22 cellular contexts compared by ENCODE assay signal in the genomic region with DNA sequence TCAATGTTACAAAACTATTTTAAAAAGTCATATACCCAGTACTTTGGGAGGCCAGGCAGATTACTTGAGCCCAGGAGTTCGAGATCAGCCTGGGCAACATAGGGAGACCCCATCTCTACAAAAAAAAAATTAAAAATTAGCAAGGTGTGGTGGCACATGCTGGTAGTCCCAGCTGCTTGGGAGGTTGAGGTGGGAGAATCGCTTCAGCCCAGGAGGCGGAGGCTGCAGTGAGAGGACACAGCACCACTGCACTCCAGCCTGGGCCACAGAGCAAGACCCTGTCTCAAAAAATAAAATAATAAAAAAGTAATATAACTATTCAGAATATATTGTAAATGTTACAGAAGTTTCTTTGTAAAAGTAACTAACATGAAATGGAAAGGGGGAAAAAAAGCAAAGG. TPM values are rescaled to one million over a fixed set of nuclear protein-coding genes. Genes with fewer than 3 reads are reported as not detected.
DNase-seq lines count a peak whose midpoint lies in the region; ATAC-seq, FAIRE-seq and TF ChIP-seq lines count a peak whose summit lies in the region.
"Had no signal": no experiment of that assay in that cellular context is flagged by ENCODE, and none has a peak within 500 bp of the region (broad histone marks: within the 10 kb centered on the region; RNA-seq: fewer than 3 reads in every experiment).

No MANE protein-coding gene starts in this region.

- POLR2A ChIA-PET in MCF 10A (lab: Yijun Ruan, JAX) (interaction anchor here (0.7 to 1.4 kb wide), 3 partner anchors 45 to 680 kb away, joined by 3 to 4 read pairs (median 3); partner anchors contain the start of gene MTERF4), OCI-LY7 (lab: Charles Lee) (interaction anchor here (0.6 kb wide), 1 partner anchor 43 kb away, joined by 3 read pairs; no protein-coding TSS in a partner anchor)

- no peaks in the 10 kb centered on the region for H3K9me2 ChIP-seq in OCI-LY7 (ENCODE audit: insufficient read depth, low read length)

- no TSS peak for BruUV-seq in MCF 10A (replicated peaks; lab: Mats Ljungman, UMichigan)
- no TSS peak for BruUV-seq in OCI-LY7 (replicated peaks; lab: Mats Ljungman, UMichigan)

- no peak for DNase-seq in MCF 10A (ENCODE audit: unreplicated experiment)
- no peak for DNase-seq in breast epithelium (ENCODE audit: low spot score in 2 of 2)
- DNase-seq in OCI-LY7 (ENCODE audit: low spot score) = no peak
- peak; percentile 43 for DNase-seq in kidney
- DNase-seq in stimulated activated effector memory CD8-positive, alpha-beta T cell treated with anti-CD3 and anti-CD28 coated beads, Interleukin-12 subunit alpha, Interleukin-12 subunit beta, amount 100 ng/mL, for 72 hours (ENCODE audit: low spot score in 2 of 2) = no peak
- no peak for DNase-seq in UCSD-AML1 (lab: John Stamatoyannopoulos, UW; ENCODE audit: unreplicated experiment)
- DNase-seq in activated CD4-positive, alpha-beta T cell treated with anti-CD3 and anti-CD28 coated beads, Interleukin-2, amount 10 ng/mL, durations not matched to agents 24 days and 14 days = no peak
- no peak for DNase-seq in Peyer's patch
- DNase-seq: activated CD4-positive, alpha-beta T cell treated with anti-CD3 and anti-CD28 coated beads, Interleukin-2, amount 10 ng/mL, durations not matched to agents 7 days and 5 days; BE2C; body of pancreas; effector CD8-positive, alpha-beta T cell; foreskin fibroblast; MG63; NCI-H1417 treated with DMSO at 0.1 percent for 48 hours; PC-3; SHP77 treated with DMSO at 0.1 percent for 48 hours; sigmoid colon had no signal

- H3K9ac ChIP-seq in kidney (ENCODE audit: low read length in 2 of 2) = no peak overlapping the region

- no peak overlapping the region for H3K27ac Mint-ChIP-seq in MCF 10A (ENCODE audit: low read depth, unreplicated experiment)
- H3K27ac Mint-ChIP-seq in stimulated activated effector memory CD8-positive, alpha-beta T cell treated with anti-CD3 and anti-CD28 coated beads, Interleukin-12 subunit alpha, Interleukin-12 subunit beta, amount 100 ng/mL, for 72 hours = no peak overlapping the region
- H3K27ac Mint-ChIP-seq in activated CD4-positive, alpha-beta T cell treated with anti-CD3 and anti-CD28 coated beads, Interleukin-2, amount 10 ng/mL, durations not matched to agents 24 days and 14 days = no peak overlapping the region
- H3K27ac Mint-ChIP-seq: activated CD4-positive, alpha-beta T cell treated with anti-CD3 and anti-CD28 coated beads, Interleukin-2, amount 10 ng/mL, durations not matched to agents 7 days and 5 days; stimulated activated naive CD8-positive, alpha-beta T cell treated with anti-CD3 and anti-CD28 coated beads, Interleukin-15, Interleukin-2, amounts not matched to agents 100 ng/mL and 50 ng/mL, for 24 hours had no signal

- H3K27me3 ChIP-seq in breast epithelium (no peaks in the 10 kb centered on the region), Peyer's patch (no peaks in the 10 kb centered on the region)
- H3K27me3 ChIP-seq: BE2C, body of pancreas, MG63, sigmoid colon had no signal

- FAIRE-seq in kidney (lab: Jason Lieb, UNC) = no peak
- FAIRE-seq: colon had no signal

- TF ChIP-seq POLR2A in breast epithelium (IDR thresholded peaks at IDR 0.05) (no peak), Peyer's patch (IDR thresholded peaks at IDR 0.05) (no peak)

- H3K4me1 ChIP-seq in breast epithelium = peaks cover 3 to 15% of the 10 kb centered on the region in 2 donors
- peaks cover 37% of the 10 kb centered on the region for H3K4me1 ChIP-seq in OCI-LY7 (ENCODE audit: insufficient read depth, low read length, poor library complexity, severe bottlenecking)
- peaks cover 5 to 19% of the 10 kb centered on the region in 2 donors for H3K4me1 ChIP-seq in kidney (ENCODE audit: control insufficient read depth in 1 of 2, insufficient read depth in 1 of 2, low read depth in 1 of 2, low read length in 2 of 2)
- peaks cover 0 to 18% (median 7%) of the 10 kb centered on the region in 4 donors for H3K4me1 ChIP-seq in Peyer's patch
- H3K4me1 ChIP-seq: BE2C had no signal

- peak overlapping the region; percentile 95 for H3K4me3 Mint-ChIP-seq in MCF 10A (ENCODE audit: unreplicated experiment)
- peak overlapping the region; percentile 99 for H3K4me3 Mint-ChIP-seq in stimulated activated effector memory CD8-positive, alpha-beta T cell treated with anti-CD3 and anti-CD28 coated beads, Interleukin-12 subunit alpha, Interleukin-12 subunit beta, amount 100 ng/mL, for 72 hours
- no peak overlapping the region for H3K4me3 Mint-ChIP-seq in activated CD4-positive, alpha-beta T cell treated with anti-CD3 and anti-CD28 coated beads, Interleukin-2, amount 10 ng/mL, durations not matched to agents 24 days and 14 days

- peak overlapping the region; percentile 52; the same call in 1 of the 2 replicates for H3K4me2 ChIP-seq in OCI-LY7 (ENCODE audit: low read length)

- H3K9me3 ChIP-seq in breast epithelium (no peaks in the 10 kb centered on the region), OCI-LY7 (ENCODE audit: low read length) (no peaks in the 10 kb centered on the region), kidney (ENCODE audit: control insufficient read depth in 1 of 2, low read length in 2 of 2) (no peaks in the 10 kb centered on the region), Peyer's patch (no peaks in the 10 kb centered on the region)
- H3K9me3 ChIP-seq: BE2C, body of pancreas, MG63, sigmoid colon had no signal

- H3K4me1 Mint-ChIP-seq in MCF 10A (ENCODE audit: insufficient read depth, unreplicated experiment) = peaks cover 25% of the 10 kb centered on the region
- peaks cover 41% of the 10 kb centered on the region for H3K4me1 Mint-ChIP-seq in stimulated activated effector memory CD8-positive, alpha-beta T cell treated with anti-CD3 and anti-CD28 coated beads, Interleukin-12 subunit alpha, Interleukin-12 subunit beta, amount 100 ng/mL, for 72 hours
- peaks cover 35% of the 10 kb centered on the region for H3K4me1 Mint-ChIP-seq in activated CD4-positive, alpha-beta T cell treated with anti-CD3 and anti-CD28 coated beads, Interleukin-2, amount 10 ng/mL, durations not matched to agents 24 days and 14 days

- no peaks in the 10 kb centered on the region for H3K27me3 Mint-ChIP-seq in MCF 10A (ENCODE audit: insufficient read depth, unreplicated experiment)
- no peaks in the 10 kb centered on the region for H3K27me3 Mint-ChIP-seq in activated CD4-positive, alpha-beta T cell treated with anti-CD3 and anti-CD28 coated beads, Interleukin-2, amount 10 ng/mL, durations not matched to agents 24 days and 14 days
- H3K27me3 Mint-ChIP-seq: activated CD4-positive, alpha-beta T cell treated with anti-CD3 and anti-CD28 coated beads, Interleukin-2, amount 10 ng/mL, durations not matched to agents 7 days and 5 days; IgD-negative memory B cell; stimulated activated naive CD8-positive, alpha-beta T cell treated with anti-CD3 and anti-CD28 coated beads, Interleukin-15, Interleukin-2, amounts not matched to agents 100 ng/mL and 50 ng/mL, for 24 hours had no signal

- intact Hi-C loops in MCF 10A (cut with micrococcal nuclease) (loop anchor here (5.0 kb wide), 1 partner anchor 295 kb away; no protein-coding TSS in a partner anchor), breast epithelium (cut with DNase I; ENCODE audit: low total_unique reads) (no loop called here), OCI-LY7 (cut with micrococcal nuclease; ENCODE audit: unreplicated experiment) (loop anchor here (10.0 kb wide), 1 partner anchor 737 kb away; no protein-coding TSS in a partner anchor), kidney (cut with DNase I) (no loop called here)
- intact Hi-C loops in activated CD4-positive, alpha-beta T cell treated with anti-CD3 and anti-CD28 coated beads, Interleukin-2, amount 10 ng/mL, durations not matched to agents 24 days and 14 days (cut with micrococcal nuclease) = loop anchor here (5.0 kb wide), 1 partner anchor 580 kb away; the partner anchor contains the start of gene RNPEPL1

- no peak for ATAC-seq in stimulated activated effector memory CD8-positive, alpha-beta T cell treated with anti-CD3 and anti-CD28 coated beads, Interleukin-12 subunit alpha, Interleukin-12 subunit beta, amount 100 ng/mL, for 72 hours
- ATAC-seq: body of pancreas, left lobe of liver, PC-3 had no signal

- H3K36me3 Mint-ChIP-seq in MCF 10A (ENCODE audit: insufficient read depth, unreplicated experiment) = peaks cover 12% of the 10 kb centered on the region
- peaks cover 33% of the 10 kb centered on the region for H3K36me3 Mint-ChIP-seq in stimulated activated effector memory CD8-positive, alpha-beta T cell treated with anti-CD3 and anti-CD28 coated beads, Interleukin-12 subunit alpha, Interleukin-12 subunit beta, amount 100 ng/mL, for 72 hours
- peaks cover 8% of the 10 kb centered on the region for H3K36me3 Mint-ChIP-seq in activated CD4-positive, alpha-beta T cell treated with anti-CD3 and anti-CD28 coated beads, Interleukin-2, amount 10 ng/mL, durations not matched to agents 24 days and 14 days (ENCODE audit: low read depth)

- CTCF ChIA-PET in MCF 10A (lab: Yijun Ruan, JAX) (no interaction called here), OCI-LY7 (lab: Charles Lee; ENCODE audit: unreplicated experiment) (no interaction called here)

- no peak overlapping the region for H2AFZ ChIP-seq in OCI-LY7 (ENCODE audit: low read length)

- TF ChIP-seq CTCF in MCF 10A (IDR thresholded peaks at IDR 0.05; ENCODE audit: unreplicated experiment) (no peak), breast epithelium (IDR thresholded peaks at IDR 0.05) (no peak), OCI-LY7 (conservative IDR thresholded peaks at IDR 0.05; ENCODE audit: low read length) (no peak), kidney (IDR thresholded peaks at IDR 0.05; ENCODE audit: borderline replicate concordance, extremely low read depth, insufficient read depth) (no peak), Peyer's patch (IDR thresholded peaks at IDR 0.05) (no peak)

- no peak overlapping the region for H3K4me3 ChIP-seq in breast epithelium
- no peak overlapping the region for H3K4me3 ChIP-seq in OCI-LY7 (ENCODE audit: low read depth, low read length, poor library complexity, severe bottlenecking)
- no peak overlapping the region for H3K4me3 ChIP-seq in kidney (ENCODE audit: low read length in 2 of 2)
- H3K4me3 ChIP-seq in Peyer's patch = no peak overlapping the region
- H3K4me3 ChIP-seq: body of pancreas, MG63, sigmoid colon had no signal

- no peak overlapping the region for H3K27ac ChIP-seq in breast epithelium
- H3K27ac ChIP-seq in OCI-LY7 (ENCODE audit: low read depth, low read length, poor library complexity, severe bottlenecking) = no peak overlapping the region
- no peak overlapping the region for H3K27ac ChIP-seq in kidney (ENCODE audit: low read depth in 2 of 2, low read length in 2 of 2)
- H3K27ac ChIP-seq in Peyer's patch = no peak overlapping the region
- H3K27ac ChIP-seq: body of pancreas, sigmoid colon had no signal

- no peaks in the 10 kb centered on the region for H3K9me3 Mint-ChIP-seq in MCF 10A (ENCODE audit: unreplicated experiment)
- no peaks in the 10 kb centered on the region for H3K9me3 Mint-ChIP-seq in stimulated activated effector memory CD8-positive, alpha-beta T cell treated with anti-CD3 and anti-CD28 coated beads, Interleukin-12 subunit alpha, Interleukin-12 subunit beta, amount 100 ng/mL, for 72 hours
- no peaks in the 10 kb centered on the region for H3K9me3 Mint-ChIP-seq in activated CD4-positive, alpha-beta T cell treated with anti-CD3 and anti-CD28 coated beads, Interleukin-2, amount 10 ng/mL, durations not matched to agents 24 days and 14 days
- H3K9me3 Mint-ChIP-seq: activated CD4-positive, alpha-beta T cell treated with anti-CD3 and anti-CD28 coated beads, Interleukin-2, amount 10 ng/mL, durations not matched to agents 7 days and 5 days; IgD-negative memory B cell; stimulated activated naive CD8-positive, alpha-beta T cell treated with anti-CD3 and anti-CD28 coated beads, Interleukin-15, Interleukin-2, amounts not matched to agents 100 ng/mL and 50 ng/mL, for 24 hours had no signal

- peaks cover 16% of the 10 kb centered on the region for H4K20me1 ChIP-seq in OCI-LY7 (ENCODE audit: insufficient read depth, low read length)

- peaks cover 40% of the 10 kb centered on the region; the same call in 1 of the 2 replicates for H3K79me2 ChIP-seq in OCI-LY7 (ENCODE audit: insufficient read depth, low read depth, low read length)

- H3K36me3 ChIP-seq in breast epithelium (no peaks in the 10 kb centered on the region), OCI-LY7 (ENCODE audit: insufficient read depth, low read length) (peaks cover 17% of the 10 kb centered on the region; the same call in 1 of the 2 replicates), kidney (ENCODE audit: control insufficient read depth in 1 of 2, insufficient read depth in 2 of 2, low read length in 2 of 2) (no peaks in the 10 kb centered on the region), Peyer's patch (no peaks in the 10 kb centered on the region)
- H3K36me3 ChIP-seq: BE2C, MG63, sigmoid colon had no signal

RNA-seq across cellular contexts. Expression of gene PASK, which starts 1.9 kb away (rescaled TPM):
- 9.0 and 19.4 TPM in 2 replicates for total RNA-seq in MCF 10A (2022)
- total RNA-seq in breast epithelium = 1 to 10 TPM; 4.3 to 7.3 (median 6.6) TPM
- total RNA-seq in OCI-LY7 (2014; rRNA removed; shearing (Covaris generic)) = 26.8 and 72.9 TPM in 2 replicates
- 73.5 and 84.3 TPM in 2 replicates for total RNA-seq in OCI-LY7 (2022)
- total RNA-seq in kidney = 26.0 TPM
- polyA plus RNA-seq in kidney (ENCODE audit: insufficient read depth, low read depth, low replicate concordance) = 3.1 TPM
- 87.5 and 92.0 TPM in 2 replicates for total RNA-seq in activated CD4-positive, alpha-beta T cell treated with anti-CD3 and anti-CD28 coated beads, Interleukin-2, amount 10 ng/mL, durations not matched to agents 24 days and 14 days
- total RNA-seq in Peyer's patch = 100 to 1,000 TPM in 1 of 4 donors, 10 to 100 TPM in 3; 12.1 to 790 (median 26.7) TPM

RNA-seq across cellular contexts. Expression of gene PPP1R7, which starts 2.9 kb away (rescaled TPM):
- 38.9 and 43.9 TPM in 2 replicates for total RNA-seq in MCF 10A (2022)
- total RNA-seq in breast epithelium = 10 to 100 TPM; 39.4 to 50.9 (median 43.6) TPM
- 46.0 and 61.4 TPM in 2 replicates for total RNA-seq in OCI-LY7 (2014; rRNA removed; shearing (Covaris generic))
- total RNA-seq in OCI-LY7 (2022) = 82.0 and 97.1 TPM in 2 replicates
- 64.6 TPM for total RNA-seq in kidney
- polyA plus RNA-seq in kidney (ENCODE audit: insufficient read depth, low read depth, low replicate concordance) = 94.9 TPM
- 111 and 113 TPM in 2 replicates for total RNA-seq in activated CD4-positive, alpha-beta T cell treated with anti-CD3 and anti-CD28 coated beads, Interleukin-2, amount 10 ng/mL, durations not matched to agents 24 days and 14 days
- 10 to 100 TPM; 13.2 to 44.0 (median 28.1) TPM for total RNA-seq in Peyer's patch

RNA-seq across cellular contexts. Expression of gene ANO7, which starts 41.1 kb away (rescaled TPM):
- 0.14 and 0.15 TPM in 2 replicates for total RNA-seq in MCF 10A (2022)
- total RNA-seq in breast epithelium = 1 to 10 TPM in 1 of 3 donors, under 1 TPM in 1, not detected in 1; 0.98 to 1.6 TPM
- 0.16 TPM in 1 of 2 replicates, not detected in the other for total RNA-seq in OCI-LY7 (2014; rRNA removed; shearing (Covaris generic))
- total RNA-seq in OCI-LY7 (2022) = 0.46 TPM in 1 of 2 replicates, not detected in the other
- total RNA-seq in kidney = 1.9 TPM
- 1.1 TPM for polyA plus RNA-seq in kidney (ENCODE audit: insufficient read depth, low read depth, low replicate concordance)
- total RNA-seq in activated CD4-positive, alpha-beta T cell treated with anti-CD3 and anti-CD28 coated beads, Interleukin-2, amount 10 ng/mL, durations not matched to agents 24 days and 14 days = 2.8 and 3.5 TPM in 2 replicates
- total RNA-seq in Peyer's patch = 100 to 1,000 TPM in 3 of 4 donors, 10 to 100 TPM in 1; 89.1 to 188 (median 102) TPM
- polyA plus RNA-seq: IgD-negative memory B cell had no signal

RNA-seq across cellular contexts. Expression of gene MTERF4, which starts 45.2 kb away (rescaled TPM):
- total RNA-seq in MCF 10A (2022) = 29.9 and 34.3 TPM in 2 replicates
- total RNA-seq in breast epithelium = 10 to 100 TPM; 35.7 to 54.6 (median 50.2) TPM
- 57.7 and 58.9 TPM in 2 replicates for total RNA-seq in OCI-LY7 (2014; rRNA removed; shearing (Covaris generic))
- total RNA-seq in OCI-LY7 (2022) = 48.2 and 52.8 TPM in 2 replicates
- 41.5 TPM for total RNA-seq in kidney
- polyA plus RNA-seq in kidney (ENCODE audit: insufficient read depth, low read depth, low replicate concordance) = 24.3 TPM
- total RNA-seq in activated CD4-positive, alpha-beta T cell treated with anti-CD3 and anti-CD28 coated beads, Interleukin-2, amount 10 ng/mL, durations not matched to agents 24 days and 14 days = 39.3 and 43.9 TPM in 2 replicates
- 10 to 100 TPM; 28.9 to 55.4 (median 47.9) TPM for total RNA-seq in Peyer's patch

Comparison
In these comparisons a context has a peak if more than half of its experiments do, and no peak if none do; other contexts are left out.
1. intact Hi-C loops: an anchor here in MCF 10A (5.0 kb wide), OCI-LY7 (10.0 kb wide) and activated CD4-positive, alpha-beta T cell treated with anti-CD3 and anti-CD28 coated beads, Interleukin-2, amount 10 ng/mL, durations not matched to agents 24 days and 14 days (5.0 kb wide); none called in breast epithelium and kidney.
2. RNA of gene ANO7, which starts 41.1 kb away (total RNA-seq): 89.1 to 188 TPM in Peyer's patch; 2.8 to 3.5 TPM in activated CD4-positive, alpha-beta T cell treated with anti-CD3 and anti-CD28 coated beads, Interleukin-2, amount 10 ng/mL, durations not matched to agents 24 days and 14 days, 1.9 TPM in kidney (single experiment), 0.98 to 1.6 TPM in breast epithelium, 0.16 to 0.46 TPM in OCI-LY7 and 0.14 to 0.15 TPM in MCF 10A; every median in the first group is over 10 times any median in the second.